8 cellular contexts compared by ENCODE assay signal in the genomic region with DNA sequence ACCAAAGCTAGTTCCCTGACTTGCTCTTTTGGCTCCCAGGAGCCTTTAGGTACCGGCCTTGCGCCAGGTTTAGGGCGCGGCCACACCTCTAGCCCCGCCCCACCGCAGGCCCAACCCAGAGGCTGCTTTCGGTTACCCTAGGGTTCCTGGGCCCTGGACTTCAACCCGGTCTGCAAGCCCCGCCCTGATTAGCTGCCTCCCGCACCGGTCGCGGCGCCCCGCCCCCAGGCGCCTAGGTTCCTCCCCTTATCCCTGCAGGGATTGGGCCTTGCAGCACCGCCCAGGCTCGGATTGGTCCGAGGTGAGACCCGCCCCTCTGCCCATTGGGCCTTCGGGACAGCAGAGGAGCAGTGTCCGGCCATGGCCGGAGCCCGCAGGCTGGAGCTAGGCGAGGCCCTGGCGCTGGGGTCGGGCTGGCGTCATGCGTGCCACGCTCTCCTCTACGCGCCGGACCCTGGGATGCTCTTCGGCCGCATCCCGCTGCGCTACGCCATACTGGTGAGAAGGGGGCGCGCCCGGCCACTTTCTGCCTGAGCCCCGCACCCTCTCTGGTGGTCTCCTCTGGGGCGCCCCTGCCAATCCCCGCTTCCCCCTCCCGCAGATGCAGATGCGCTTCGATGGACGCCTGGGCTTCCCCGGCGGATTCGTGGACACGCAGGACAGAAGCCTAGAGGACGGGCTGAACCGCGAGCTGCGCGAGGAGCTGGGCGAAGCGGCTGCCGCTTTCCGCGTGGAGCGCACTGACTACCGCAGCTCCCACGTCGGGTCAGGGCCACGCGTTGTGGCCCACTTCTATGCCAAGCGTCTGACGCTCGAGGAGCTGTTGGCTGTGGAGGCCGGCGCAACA. TPM values are rescaled to one million over a fixed set of nuclear protein-coding genes. Genes with fewer than 3 reads are reported as not detected.
DNase-seq lines count a peak whose midpoint lies in the region; ATAC-seq and TF ChIP-seq lines count a peak whose summit lies in the region.

NUDT16 (plus strand) TSS at position 330 of the 847 bp plus-strand sequence; CDS start at position 361, 31 bp downstream.

- H3K79me2 ChIP-seq in parathyroid adenoma: peaks cover 15% of the 10 kb centered on the region

- H3K9me3 Mint-ChIP-seq in T-cell: no peaks in the 10 kb centered on the region

- H3K27ac ChIP-seq in adrenal gland (peak within 1 kb of the TSS; percentile 17 to 91 (median 87)), parathyroid adenoma (peak within 1 kb of the TSS; percentile 84), tibial artery (peak within 1 kb of the TSS; percentile 94 to 98)

- no peaks in the 10 kb centered on the region for H3K9me3 ChIP-seq in adrenal gland (replicated peaks in 1 of 3)
- H3K9me3 ChIP-seq in parathyroid adenoma (ENCODE audit: control insufficient read depth, low read length): no peaks in the 10 kb centered on the region
- no peaks in the 10 kb centered on the region for H3K9me3 ChIP-seq in tibial artery

- ATAC-seq in HG02642 (IDR thresholded peaks at IDR 0.05; ENCODE audit: poor library complexity, unreplicated experiment): peak; percentile 99
- ATAC-seq in T-cell (replicated peaks in 1 of 4): peak; percentile 96 to 99 (median 98)

- peak within 1 kb of the TSS; percentile 95 to 96 (median 96) for H3K4me3 Mint-ChIP-seq in T-cell

- H3K27ac Mint-ChIP-seq in T-cell: peak within 1 kb of the TSS; percentile 91 to 95

- peak within 1 kb of the TSS; percentile 86 for H3K4me2 ChIP-seq in parathyroid adenoma (ENCODE audit: low read length)

- H3K9ac ChIP-seq in parathyroid adenoma: peak within 1 kb of the TSS; percentile 90

- TF ChIP-seq POLR2A in adrenal gland (IDR thresholded peaks at IDR 0.05): peak; percentile 78 to 95

- peak within 1 kb of the TSS; percentile 99 for H2AFZ ChIP-seq in parathyroid adenoma

- intact Hi-C loops in adrenal gland (cut with DNase I): no loop called here
- intact Hi-C loops in cardiac septum (cut with DNase I): loop anchor here (5.0 to 10.0 kb wide), 2 partner anchors 121 to 307 kb away; partner anchors contain the start of gene MRPL3
- intact Hi-C loops in tibial artery (cut with DNase I; ENCODE audit: low total_unique reads): loop anchor here (5.0 to 10.0 kb wide), 2 partner anchors 121 to 487 kb away; partner anchors contain the start of genes ATP2C1 and MRPL3

- H3K27me3 Mint-ChIP-seq in T-cell: no peaks in the 10 kb centered on the region

- H3K4me3 ChIP-seq in GM12864 (ENCODE audit: low read depth, low read length) (peak within 1 kb of the TSS; percentile 66), adrenal gland (peak within 1 kb of the TSS; percentile 78 to 87 (median 81)), parathyroid adenoma (ENCODE audit: low read depth, low read length) (peak within 1 kb of the TSS; percentile 94), tibial artery (peak within 1 kb of the TSS; percentile 85 to 96)

- H3K4me1 Mint-ChIP-seq in T-cell: peaks cover 28 to 56% (median 44%) of the 10 kb centered on the region in 3 donors

- H3K36me3 ChIP-seq in adrenal gland (replicated peaks in 1 of 2): peaks cover 0 to 5% of the 10 kb centered on the region in 2 donors
- no peaks in the 10 kb centered on the region for H3K36me3 ChIP-seq in parathyroid adenoma (ENCODE audit: control insufficient read depth, insufficient read depth, low read length)
- H3K36me3 ChIP-seq in tibial artery: peaks cover 0 to 27% (median under 1%) of the 10 kb centered on the region in 3 donors

- peak; percentile 93 for DNase-seq in GM12864 (ENCODE audit: low read depth)
- DNase-seq in NCI-H1417 (lab: John Stamatoyannopoulos, UW): peak; percentile 97 to 99 (median 98)
- DNase-seq in T-cell: peak; percentile 84 to 97 (median 92)
- peak; percentile 100 for DNase-seq in adrenal gland
- peak; percentile 100 for DNase-seq in cardiac septum (ENCODE audit: low spot score)
- DNase-seq in tibial artery: peak; percentile 100

- peaks cover 16 to 50% of the 10 kb centered on the region in 2 donors for H3K4me1 ChIP-seq in adrenal gland (replicated peaks in 1 of 2)
- peaks cover 9% of the 10 kb centered on the region for H3K4me1 ChIP-seq in parathyroid adenoma
- H3K4me1 ChIP-seq in tibial artery: peaks cover 0 to 32% (median 17%) of the 10 kb centered on the region in 4 donors

- peaks cover 23% of the 10 kb centered on the region for H3K36me3 Mint-ChIP-seq in T-cell

- peak; percentile 5 for TF ChIP-seq CTCF in GM12864 (IDR thresholded peaks at IDR 0.05; ENCODE audit: low read depth, low read length, missing control alignments)
- peak in 1 of 6 experiments; percentile 7 for TF ChIP-seq CTCF in adrenal gland (IDR thresholded peaks at IDR 0.05)
- no peak for TF ChIP-seq CTCF in parathyroid adenoma (IDR thresholded peaks at IDR 0.05)
- TF ChIP-seq CTCF in tibial artery (IDR thresholded peaks at IDR 0.05): no peak

- POLR2A ChIA-PET in T-cell (lab: Charles Lee): interaction anchor here (0.5 to 1.5 kb wide), 4 partner anchors 173 to 1045 kb away, joined by 3 to 6 read pairs (median 4); partner anchors contain the start of genes ASTE1 (in 2 of the 2) and NEK11 (in 2 of the 2)

- H3K27me3 ChIP-seq in adrenal gland (no peaks in the 10 kb centered on the region), parathyroid adenoma (ENCODE audit: control insufficient read depth, insufficient read depth, low read length) (no peaks in the 10 kb centered on the region), tibial artery (no peaks in the 10 kb centered on the region)

- CTCF ChIA-PET in T-cell (lab: Charles Lee): interaction anchor here (0.5 to 1.4 kb wide), 7 partner anchors 44 to 1557 kb away, joined by 3 to 4 read pairs (median 3); partner anchors contain the start of genes ASTE1 (in 1 of the 2) and NEK11 (in 1 of the 2)

- WGBS in adrenal gland, 4 donors: 0 to 3% (median 1%) methylated on average over 15 to 73 of the region's 73 CpGs

RNA-seq across cellular contexts. Expression of gene NUDT16, which starts in this region (rescaled TPM):
- 10 to 100 TPM in 3 of 5 donors, 1 to 10 TPM in 2; 6.7 to 13.5 (median 12.8) TPM for total RNA-seq in T-cell
- total RNA-seq in adrenal gland: 10 to 100 TPM; 13.6 to 39.5 (median 26.4) TPM
- polyA plus RNA-seq in adrenal gland: 10 to 100 TPM; 16.1 to 42.2 (median 20.5) TPM
- total RNA-seq in cardiac septum: 46.7 TPM

Comparison
In these comparisons a context has a peak if more than half of its experiments do, and no peak if none do; other contexts are left out.
1. Peak in every context shown above with its lines: DNase-seq, ATAC-seq, H3K4me3 ChIP-seq and H3K27ac ChIP-seq.
2. intact Hi-C loops: an anchor here in cardiac septum (5.0 to 10.0 kb wide) and tibial artery (5.0 to 10.0 kb wide); none called in adrenal gland.